8 cellular contexts compared by ENCODE assay signal in genomic region chr1:32993215-32993566, GRCh38. TPM values are rescaled to one million over a fixed set of nuclear protein-coding genes. Genes with fewer than 3 reads are reported as not detected.
DNase-seq lines count a peak whose midpoint lies in the region; ATAC-seq and TF ChIP-seq lines count a peak whose summit lies in the region.

No MANE protein-coding gene starts in this region.

- no peaks in the 10 kb centered on the region for H3K9me3 ChIP-seq in colonic mucosa
- H3K9me3 ChIP-seq in spleen = no peaks in the 10 kb centered on the region

- ATAC-seq in HG02678 (IDR thresholded peaks at IDR 0.05; ENCODE audit: unreplicated experiment) (no peak), HG02885 (IDR thresholded peaks at IDR 0.05; ENCODE audit: poor library complexity, unreplicated experiment) (no peak), HG03108 (IDR thresholded peaks at IDR 0.05; ENCODE audit: unreplicated experiment) (no peak)

- H3K4me3 ChIP-seq in NB4 (ENCODE audit: low read depth, low read length) = no peak overlapping the region
- no peak overlapping the region for H3K4me3 ChIP-seq in colonic mucosa
- H3K4me3 ChIP-seq in spleen = peak overlapping the region in 1 of 8 donors; percentile 48

- H3K27ac Mint-ChIP-seq in T-helper 1 cell treated with Interleukin-12 subunit alpha and Interleukin-12 subunit beta and Interleukin-4 antibody, amounts not matched to agents 30 μg/mL and 1 μg/mL, for 36 hours = peak overlapping the region; percentile 87

- TF ChIP-seq POLR2A in NB4 (IDR thresholded peaks at IDR 0.05; ENCODE audit: extremely low read depth, insufficient read length) (no peak), spleen (IDR thresholded peaks at IDR 0.05) (no peak)

- H3K27me3 ChIP-seq in colonic mucosa (no peaks in the 10 kb centered on the region), spleen (replicated peaks in 1 of 7) (no peaks in the 10 kb centered on the region)

- intact Hi-C loops in colonic mucosa (cut with DNase I) (no loop called here), spleen (cut with DNase I; ENCODE audit: low total_unique reads) (no loop called here)

- H3K4me1 ChIP-seq in colonic mucosa = peaks cover 5% of the 10 kb centered on the region
- H3K4me1 ChIP-seq in spleen = peaks cover 38 to 97% (median 76%) of the 10 kb centered on the region in 6 donors

- H3K27ac ChIP-seq in colonic mucosa = peak overlapping the region; percentile 60
- peak overlapping the region in 7 of 8 donors; percentile 68 to 94 (median 88) for H3K27ac ChIP-seq in spleen

- H3K4me1 Mint-ChIP-seq in T-helper 1 cell treated with Interleukin-12 subunit alpha and Interleukin-12 subunit beta and Interleukin-4 antibody, amounts not matched to agents 30 μg/mL and 1 μg/mL, for 36 hours (ENCODE audit: low read depth) = peaks cover 68% of the 10 kb centered on the region

- TF ChIP-seq CTCF in NB4 (IDR thresholded peaks at IDR 0.05; ENCODE audit: low read depth, low read length) (no peak), colonic mucosa (IDR thresholded peaks at IDR 0.05) (no peak), spleen (IDR thresholded peaks at IDR 0.05 in 8 of 11, conservative IDR thresholded peaks at IDR 0.05 in 3 of 11) (no peak)

- 66 to 76% (median 71%) methylated on average over 9 of the region's 9 CpGs for WGBS in spleen, 5 donors

- peak overlapping the region in 1 of 2 donors; percentile 35 for H3K9ac ChIP-seq in colonic mucosa (ENCODE audit: low read depth in 2 of 2, low read length in 2 of 2)

- H3K27me3 Mint-ChIP-seq in T-helper 1 cell treated with Interleukin-12 subunit alpha and Interleukin-12 subunit beta and Interleukin-4 antibody, amounts not matched to agents 30 μg/mL and 1 μg/mL, for 36 hours (ENCODE audit: low read depth) = no peaks in the 10 kb centered on the region

- H3K9me3 Mint-ChIP-seq in T-helper 1 cell treated with Interleukin-12 subunit alpha and Interleukin-12 subunit beta and Interleukin-4 antibody, amounts not matched to agents 30 μg/mL and 1 μg/mL, for 36 hours = no peaks in the 10 kb centered on the region

- H3K4me3 Mint-ChIP-seq in T-helper 1 cell treated with Interleukin-12 subunit alpha and Interleukin-12 subunit beta and Interleukin-4 antibody, amounts not matched to agents 30 μg/mL and 1 μg/mL, for 36 hours = peak overlapping the region; percentile 26

- peaks cover 16% of the 10 kb centered on the region for H3K36me3 Mint-ChIP-seq in T-helper 1 cell treated with Interleukin-12 subunit alpha and Interleukin-12 subunit beta and Interleukin-4 antibody, amounts not matched to agents 30 μg/mL and 1 μg/mL, for 36 hours (ENCODE audit: low read depth)

- no peaks in the 10 kb centered on the region for H3K36me3 ChIP-seq in colonic mucosa
- H3K36me3 ChIP-seq in spleen = no peaks in the 10 kb centered on the region

- no peak for DNase-seq in T-helper 1 cell
- DNase-seq in NB4 (ENCODE audit: low read depth) = peak; percentile 76
- no peak for DNase-seq in colonic mucosa
- DNase-seq in spleen = no peak

RNA-seq across cellular contexts. Expression of gene RNF19B, which starts 28.6 kb away (rescaled TPM):
- total RNA-seq in colonic mucosa = 100 to 1,000 TPM in 1 of 2 donors, 10 to 100 TPM in 1; 44.4 to 106 TPM
- 10 to 100 TPM; 20.1 to 38.4 (median 26.7) TPM for total RNA-seq in spleen
- 1 to 10 TPM; 3.6 to 9.0 (median 4.4) TPM for polyA plus RNA-seq in spleen

RNA-seq across cellular contexts. Expression of gene AK2, which starts 43.5 kb away (rescaled TPM):
- total RNA-seq in colonic mucosa (100 to 1,000 TPM; 206 to 243 TPM), spleen (100 to 1,000 TPM in 4 of 7 donors, 10 to 100 TPM in 3; 83.9 to 139 (median 103) TPM)
- 10 to 100 TPM; 42.8 to 75.1 (median 74.7) TPM for polyA plus RNA-seq in spleen
